Comparison of ENCODE assay signal across 10 cellular contexts in the genomic region with DNA sequence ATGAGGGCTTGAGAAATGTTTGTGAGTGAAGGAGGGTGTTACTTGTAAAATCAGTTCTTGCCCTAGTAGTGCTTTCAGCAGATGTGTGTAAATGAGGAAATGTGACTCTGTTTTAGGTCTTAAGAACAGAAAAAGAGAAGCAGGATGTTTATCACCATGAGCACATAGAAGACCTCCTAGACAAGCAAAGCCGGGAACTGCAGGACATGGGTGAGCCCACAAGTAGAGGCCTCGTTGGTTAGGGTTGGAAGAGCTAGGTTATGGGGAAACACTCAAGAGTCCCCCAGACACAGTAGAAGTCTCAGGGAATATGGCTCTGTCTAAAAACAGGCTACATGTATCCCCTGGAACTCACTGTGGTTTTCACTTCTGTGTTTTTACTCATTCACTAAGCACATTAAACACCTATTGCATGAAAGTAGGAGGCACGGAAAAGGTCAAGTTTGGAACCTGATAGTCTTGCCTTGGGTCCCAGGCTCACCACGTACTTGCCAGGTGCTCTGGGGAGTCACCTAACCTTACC. TPM values are rescaled to one million over a fixed set of nuclear protein-coding genes. Genes with fewer than 3 reads are reported as not detected.
DNase-seq lines count a peak whose midpoint lies in the region; ATAC-seq, FAIRE-seq and TF ChIP-seq lines count a peak whose summit lies in the region.
"Had no signal": no experiment of that assay in that cellular context is flagged by ENCODE, and none has a peak within 500 bp of the region (broad histone marks: within the 10 kb centered on the region; RNA-seq: fewer than 3 reads in every experiment).

No MANE protein-coding gene starts in this region.

- no peak overlapping the region for H3K23ac ChIP-seq in mesendoderm (ENCODE audit: low read length)

- CTCF ChIA-PET in CD8-positive, alpha-beta T cell (lab: Charles Lee), result interaction anchor here (16.0 kb wide), 1 partner anchor 192 kb away, joined by 231 read pairs; no protein-coding TSS in a partner anchor

- H2BK5ac ChIP-seq in mesendoderm (ENCODE audit: low read length), result no peak overlapping the region

- H3K36me3 Mint-ChIP-seq in CD8-positive, alpha-beta T cell, result no peaks in the 10 kb centered on the region

- no peak overlapping the region for H3K4me2 ChIP-seq in mesendoderm (ENCODE audit: low read length)

- no peaks in the 10 kb centered on the region for H3K9me3 ChIP-seq in CD8-positive, alpha-beta T cell (ENCODE audit: low read length)
- no peaks in the 10 kb centered on the region for H3K9me3 ChIP-seq in pancreas

- no peak overlapping the region for H3K9ac ChIP-seq in mesendoderm (ENCODE audit: low read length)

- no peak for TF ChIP-seq CTCF in CD8-positive, alpha-beta T cell (IDR thresholded peaks at IDR 0.05)
- TF ChIP-seq CTCF in pancreas (IDR thresholded peaks at IDR 0.05), result no peak

- no peak overlapping the region for H2AK5ac ChIP-seq in mesendoderm (ENCODE audit: low read length)

- H3K4me1 Mint-ChIP-seq in CD8-positive, alpha-beta T cell (ENCODE audit: low read depth), result peaks cover 5% of the 10 kb centered on the region

- no peak overlapping the region for H3K18ac ChIP-seq in mesendoderm (ENCODE audit: low read length)

- no peak overlapping the region for H2BK120ac ChIP-seq in mesendoderm (ENCODE audit: low read depth, low read length)

- peaks cover 2% of the 10 kb centered on the region for H3K27me3 Mint-ChIP-seq in CD8-positive, alpha-beta T cell (ENCODE audit: low read depth)

- ATAC-seq in CD8-positive, alpha-beta T cell, result no peak
- ATAC-seq in GM19452 (IDR thresholded peaks at IDR 0.05; ENCODE audit: unreplicated experiment), result peak; percentile 59
- ATAC-seq in HG03045 (IDR thresholded peaks at IDR 0.05; ENCODE audit: unreplicated experiment), result peak; percentile 62
- ATAC-seq in pancreas, result no peak

- no peak overlapping the region for H2BK15ac ChIP-seq in mesendoderm (replicated peaks; ENCODE audit: low read depth)

- WGBS in mesendoderm (ENCODE audit: extremely low coverage, insufficient coverage, low lambda C conversion rate), result no CpG with 5 or more reads among the region's 4 CpGs
- 79 to 83% methylated on average over 4 of the region's 4 CpGs for whole genome bisulfite sequencing in pancreas, 2 donors

- DNase-seq in CD8-positive, alpha-beta T cell, result no peak
- peak; percentile 25 for DNase-seq in OCI-M1 (lab: John Stamatoyannopoulos, UW)
- no peak for DNase-seq in anterior cingulate cortex (lab: John Stamatoyannopoulos, UW)
- no peak for DNase-seq in activated CD8-positive, alpha-beta memory T cell treated with anti-CD3 and anti-CD28 coated beads, Interleukin-2, amount 50 U/mL, for 4 hours
- no peak for DNase-seq in mesendoderm
- DNase-seq in pancreas, result no peak
- DNase-seq: NCI-H1417 treated with DMSO at 0.1 percent for 48 hours had no signal

- POLR2A ChIA-PET in CD8-positive, alpha-beta T cell (lab: Charles Lee), result no interaction called here

- no peaks in the 10 kb centered on the region for H3K27me3 ChIP-seq in CD8-positive, alpha-beta T cell (ENCODE audit: insufficient read depth, low read length)
- H3K27me3 ChIP-seq in mesendoderm (ENCODE audit: insufficient read depth, low read length, poor library complexity), result no peaks in the 10 kb centered on the region
- no peaks in the 10 kb centered on the region for H3K27me3 ChIP-seq in pancreas

- H3K4me1 ChIP-seq in CD8-positive, alpha-beta T cell (ENCODE audit: insufficient read depth, low read length), result no peaks in the 10 kb centered on the region
- H3K4me1 ChIP-seq in mesendoderm (ENCODE audit: control insufficient read depth, low read depth, low read length) (no peaks in the 10 kb centered on the region), pancreas (no peaks in the 10 kb centered on the region)

- no peak overlapping the region for H3K4me3 Mint-ChIP-seq in CD8-positive, alpha-beta T cell

- H3K4ac ChIP-seq in mesendoderm (ENCODE audit: low read depth, low read length), result no peak overlapping the region

- H3K79me2 ChIP-seq in mesendoderm (ENCODE audit: control insufficient read depth, insufficient read depth, low read length), result no peaks in the 10 kb centered on the region

- no peaks in the 10 kb centered on the region for H3K79me1 ChIP-seq in mesendoderm (ENCODE audit: low read length)

- intact Hi-C loops in CD8-positive, alpha-beta T cell (cut with DNase I, micrococcal nuclease), result loop anchor here in 1 of 2 experiments (10.0 kb wide), 2 partner anchors 723 to 823 kb away; a partner anchor contains a TSS
- intact Hi-C loops in pancreas (cut with DNase I), result no loop called here

- H3K27ac Mint-ChIP-seq in CD8-positive, alpha-beta T cell, result peak overlapping the region; percentile 25

- no peak overlapping the region for H4K8ac ChIP-seq in mesendoderm (ENCODE audit: low read depth, low read length)

- H3K27ac ChIP-seq in CD8-positive, alpha-beta T cell (ENCODE audit: low read depth, low read length), result no peak overlapping the region
- H3K27ac ChIP-seq in mesendoderm (ENCODE audit: low read depth, low read length) (no peak overlapping the region), pancreas (no peak overlapping the region)
- H3K27ac ChIP-seq: SK-N-MC had no signal

- H3K4me3 ChIP-seq in CD8-positive, alpha-beta T cell (ENCODE audit: low read depth, low read length), result no peak overlapping the region
- no peak overlapping the region for H3K4me3 ChIP-seq in mesendoderm (ENCODE audit: low read length)
- no peak overlapping the region for H3K4me3 ChIP-seq in pancreas
- H3K4me3 ChIP-seq: SK-N-MC had no signal

- no peak for FAIRE-seq in pancreas (lab: Jason Lieb, UNC)

- H4K5ac ChIP-seq in mesendoderm (ENCODE audit: low read length), result no peak overlapping the region

- H3K56ac ChIP-seq in mesendoderm (ENCODE audit: low read length), result no peak overlapping the region

- H3K9me3 Mint-ChIP-seq in CD8-positive, alpha-beta T cell, result no peaks in the 10 kb centered on the region

- H3K36me3 ChIP-seq in CD8-positive, alpha-beta T cell (ENCODE audit: insufficient read depth, low read length), result no peaks in the 10 kb centered on the region
- H3K36me3 ChIP-seq in mesendoderm (ENCODE audit: control insufficient read depth, insufficient read depth, low read length) (no peaks in the 10 kb centered on the region), pancreas (no peaks in the 10 kb centered on the region)

RNA-seq across cellular contexts. Expression of a gene that starts 48.5 kb away (rescaled TPM):
- total RNA-seq in CD8-positive, alpha-beta T cell, result not detected
- 10.8 TPM for polyA plus RNA-seq in mesendoderm (2013, experiment 1 of 2)
- polyA plus RNA-seq in mesendoderm (2013, experiment 2 of 2), result 8.4 TPM
- total RNA-seq in pancreas, result 10 to 100 TPM; 27.5 to 56.5 (median 38.6) TPM
- polyA plus RNA-seq in pancreas, result 10 to 100 TPM; 52.0 to 75.0 TPM

RNA-seq across cellular contexts. Expression of a gene that starts 49.2 kb away (rescaled TPM):
- not detected for total RNA-seq in CD8-positive, alpha-beta T cell
- 0.22 TPM for polyA plus RNA-seq in mesendoderm (2013, experiment 1 of 2)
- polyA plus RNA-seq in mesendoderm (2013, experiment 2 of 2), result 0.15 TPM
- total RNA-seq in pancreas, result under 1 TPM; 0.14 to 0.47 (median 0.21) TPM
- under 1 TPM; 0.14 to 0.61 TPM for polyA plus RNA-seq in pancreas

RNA-seq across cellular contexts. Expression of a gene that starts 49.2 kb away (rescaled TPM):
- total RNA-seq in CD8-positive, alpha-beta T cell, result 10 to 100 TPM; 22.1 to 23.1 TPM
- 185 TPM for polyA plus RNA-seq in mesendoderm (2013, experiment 1 of 2)
- polyA plus RNA-seq in mesendoderm (2013, experiment 2 of 2), result 187 TPM
- total RNA-seq in pancreas, result 10 to 100 TPM; 13.2 to 29.5 (median 22.8) TPM
- polyA plus RNA-seq in pancreas, result 10 to 100 TPM; 23.4 to 47.1 TPM

Comparison
In these comparisons a context has a peak if more than half of its experiments do, and no peak if none do; other contexts are left out.
1. ATAC-seq: peak in GM19452 (single experiment) and HG03045 (single experiment); none in CD8-positive, alpha-beta T cell (single experiment) and pancreas (0 of 4).
2. RNA of a gene that starts 48.5 kb away (total RNA-seq): 27.5 to 56.5 TPM in pancreas; not detected in CD8-positive, alpha-beta T cell; every median in the first group is over 10 times any median in the second.